13 cellular contexts compared by ENCODE assay signal in genomic region chr3:100158877-100159563, GRCh38. TPM values are rescaled to one million over a fixed set of nuclear protein-coding genes. Genes with fewer than 3 reads are reported as not detected.
A peak's percentile ranks its signal among the peaks of the same experiment; 100 is the strongest.
DNase-seq lines count a peak whose midpoint lies in the region; ATAC-seq and TF ChIP-seq lines count a peak whose summit lies in the region.
"Had no signal": no experiment of that assay in that cellular context is flagged by ENCODE, and none has a peak within 500 bp of the region (broad histone marks: within the 10 kb centered on the region; RNA-seq: fewer than 3 reads in every experiment).

No MANE protein-coding gene starts in this region.

- H3K9me3 ChIP-seq in right cardiac atrium (ENCODE audit: control insufficient read depth, low read length), result no peaks in the 10 kb centered on the region
- peaks cover 8% of the 10 kb centered on the region for H3K9me3 ChIP-seq in upper lobe of right lung
- no peaks in the 10 kb centered on the region for H3K9me3 ChIP-seq in Peyer's patch

- H3K27me3 ChIP-seq in right cardiac atrium (ENCODE audit: control insufficient read depth, insufficient read depth) (no peaks in the 10 kb centered on the region), upper lobe of right lung (no peaks in the 10 kb centered on the region), Peyer's patch (no peaks in the 10 kb centered on the region)
- H3K27me3 ChIP-seq: SJSA1 had no signal

- ATAC-seq in activated CD8-positive, alpha-beta T cell treated with anti-CD3 and anti-CD28 coated beads for 36 hours, result no peak
- ATAC-seq in activated CD8-positive, alpha-beta T cell treated with anti-CD3 and anti-CD28 coated beads, Interleukin-2, amount 10 ng/mL, durations not matched to agents 7 days and 5 days, result no peak
- ATAC-seq in SK-N-SH treated with all-trans-retinoic acid at 6 μM for 48 hours, result peak; percentile 75
- ATAC-seq in right cardiac atrium, result peak; percentile 53 to 80
- ATAC-seq in upper lobe of right lung, result no peak
- ATAC-seq: A549 had no signal

- H3K36me3 Mint-ChIP-seq in activated CD8-positive, alpha-beta T cell treated with anti-CD3 and anti-CD28 coated beads for 36 hours (ENCODE audit: low read depth), result peaks cover 51% of the 10 kb centered on the region
- H3K36me3 Mint-ChIP-seq in activated CD8-positive, alpha-beta T cell treated with anti-CD3 and anti-CD28 coated beads, Interleukin-2, amount 10 ng/mL, durations not matched to agents 7 days and 5 days (ENCODE audit: low read depth), result peaks cover 55% of the 10 kb centered on the region
- peaks cover 0 to 16% of the 10 kb centered on the region in 2 donors for H3K36me3 Mint-ChIP-seq in CD14-positive monocyte

- peaks cover 10% of the 10 kb centered on the region for H3K4me1 Mint-ChIP-seq in activated CD8-positive, alpha-beta T cell treated with anti-CD3 and anti-CD28 coated beads for 36 hours (ENCODE audit: low read depth)
- no peaks in the 10 kb centered on the region for H3K4me1 Mint-ChIP-seq in activated CD8-positive, alpha-beta T cell treated with anti-CD3 and anti-CD28 coated beads, Interleukin-2, amount 10 ng/mL, durations not matched to agents 7 days and 5 days (ENCODE audit: low read depth)
- no peaks in the 10 kb centered on the region for H3K4me1 Mint-ChIP-seq in CD14-positive monocyte
- H3K4me1 Mint-ChIP-seq: activated B cell treated with CpG ODN at 0.5 μM for 24 hours had no signal

- CTCF ChIA-PET in activated CD8-positive, alpha-beta T cell treated with anti-CD3 and anti-CD28 coated beads for 36 hours (lab: Charles Lee), result interaction anchor here (0.6 kb wide), 1 partner anchor 16 kb away, joined by 3 read pairs; no protein-coding TSS in a partner anchor
- CTCF ChIA-PET in activated CD8-positive, alpha-beta T cell treated with anti-CD3 and anti-CD28 coated beads, Interleukin-2, amount 10 ng/mL, durations not matched to agents 7 days and 5 days (lab: Charles Lee), result interaction anchor here (1.2 to 1.4 kb wide), 3 partner anchors 17 to 95 kb away, joined by 3 to 4 read pairs (median 3); no protein-coding TSS in a partner anchor

- H3K27me3 Mint-ChIP-seq in activated CD8-positive, alpha-beta T cell treated with anti-CD3 and anti-CD28 coated beads for 36 hours, result no peaks in the 10 kb centered on the region
- H3K27me3 Mint-ChIP-seq in activated CD8-positive, alpha-beta T cell treated with anti-CD3 and anti-CD28 coated beads, Interleukin-2, amount 10 ng/mL, durations not matched to agents 7 days and 5 days (ENCODE audit: low read depth), result no peaks in the 10 kb centered on the region
- no peaks in the 10 kb centered on the region for H3K27me3 Mint-ChIP-seq in CD14-positive monocyte (ENCODE audit: low read depth in 3 of 3)
- H3K27me3 Mint-ChIP-seq: activated B cell treated with CpG ODN at 0.5 μM for 24 hours had no signal

- no peak for TF ChIP-seq POLR2A in Peyer's patch (IDR thresholded peaks at IDR 0.05)

- 43% methylated on average over 5 of the region's 5 CpGs for WGBS in right cardiac atrium

- H3K4me3 Mint-ChIP-seq in activated CD8-positive, alpha-beta T cell treated with anti-CD3 and anti-CD28 coated beads for 36 hours, result no peak overlapping the region
- H3K4me3 Mint-ChIP-seq in activated CD8-positive, alpha-beta T cell treated with anti-CD3 and anti-CD28 coated beads, Interleukin-2, amount 10 ng/mL, durations not matched to agents 7 days and 5 days, result no peak overlapping the region
- no peak overlapping the region for H3K4me3 Mint-ChIP-seq in CD14-positive monocyte
- H3K4me3 Mint-ChIP-seq: activated B cell treated with CpG ODN at 0.5 μM for 24 hours had no signal

- peaks cover 15% of the 10 kb centered on the region for H3K9me3 Mint-ChIP-seq in activated CD8-positive, alpha-beta T cell treated with anti-CD3 and anti-CD28 coated beads for 36 hours
- peaks cover 19% of the 10 kb centered on the region for H3K9me3 Mint-ChIP-seq in activated CD8-positive, alpha-beta T cell treated with anti-CD3 and anti-CD28 coated beads, Interleukin-2, amount 10 ng/mL, durations not matched to agents 7 days and 5 days (ENCODE audit: insufficient read depth)
- peaks cover 9 to 27% (median 20%) of the 10 kb centered on the region in 7 donors for H3K9me3 Mint-ChIP-seq in CD14-positive monocyte

- POLR2A ChIA-PET in activated CD8-positive, alpha-beta T cell treated with anti-CD3 and anti-CD28 coated beads for 36 hours (lab: Charles Lee), result no interaction called here
- POLR2A ChIA-PET in activated CD8-positive, alpha-beta T cell treated with anti-CD3 and anti-CD28 coated beads, Interleukin-2, amount 10 ng/mL, durations not matched to agents 7 days and 5 days (lab: Charles Lee), result no interaction called here

- no peak for TF ChIP-seq CTCF in activated CD8-positive, alpha-beta T cell treated with anti-CD3 and anti-CD28 coated beads for 36 hours (IDR thresholded peaks at IDR 0.05)
- TF ChIP-seq CTCF in upper lobe of right lung (IDR thresholded peaks at IDR 0.05) (no peak), CD14-positive monocyte (IDR thresholded peaks at IDR 0.05) (no peak), Peyer's patch (IDR thresholded peaks at IDR 0.05) (no peak)

- intact Hi-C loops in activated CD8-positive, alpha-beta T cell treated with anti-CD3 and anti-CD28 coated beads for 36 hours (cut with micrococcal nuclease), result no loop called here
- intact Hi-C loops in right cardiac atrium (cut with DNase I) (no loop called here), upper lobe of right lung (cut with DNase I) (no loop called here), CD14-positive monocyte (cut with micrococcal nuclease) (no loop called here)

- H3K27ac Mint-ChIP-seq in activated CD8-positive, alpha-beta T cell treated with anti-CD3 and anti-CD28 coated beads for 36 hours, result peak overlapping the region; percentile 27
- H3K27ac Mint-ChIP-seq in activated CD8-positive, alpha-beta T cell treated with anti-CD3 and anti-CD28 coated beads, Interleukin-2, amount 10 ng/mL, durations not matched to agents 7 days and 5 days, result no peak overlapping the region
- no peak overlapping the region for H3K27ac Mint-ChIP-seq in CD14-positive monocyte
- H3K27ac Mint-ChIP-seq: activated B cell treated with CpG ODN at 0.5 μM for 24 hours had no signal

- H3K4me3 ChIP-seq in right cardiac atrium (ENCODE audit: low read length) (no peak overlapping the region), upper lobe of right lung (no peak overlapping the region), Peyer's patch (no peak overlapping the region)
- H3K4me3 ChIP-seq: A549, SJSA1 had no signal

- H3K36me3 ChIP-seq in upper lobe of right lung (no peaks in the 10 kb centered on the region), Peyer's patch (no peaks in the 10 kb centered on the region)
- H3K36me3 ChIP-seq: SJSA1 had no signal

- H3K4me1 ChIP-seq in right cardiac atrium (ENCODE audit: control insufficient read depth, insufficient read depth, low read length) (peaks cover 2% of the 10 kb centered on the region), upper lobe of right lung (peaks cover 10% of the 10 kb centered on the region), Peyer's patch (no peaks in the 10 kb centered on the region)

- DNase-seq in activated CD8-positive, alpha-beta T cell treated with anti-CD3 and anti-CD28 coated beads for 36 hours, result no peak
- DNase-seq in activated CD8-positive, alpha-beta T cell treated with anti-CD3 and anti-CD28 coated beads, Interleukin-2, amount 10 ng/mL, durations not matched to agents 7 days and 5 days, result no peak
- DNase-seq in right cardiac atrium (no peak), upper lobe of right lung (no peak), CD14-positive monocyte (ENCODE audit: low spot score) (no peak), amygdala (lab: John Stamatoyannopoulos, UW) (no peak), Peyer's patch (no peak)
- DNase-seq: activated B cell treated with CpG ODN at 0.5 μM for 24 hours, DND-41, NCI-H146 had no signal

- H3K27ac ChIP-seq in right cardiac atrium (ENCODE audit: low read length) (peak overlapping the region; percentile 30), upper lobe of right lung (peak overlapping the region; percentile 37), Peyer's patch (peak overlapping the region in 1 of 4 donors; percentile 4)
- H3K27ac ChIP-seq: A549 had no signal

TF ChIP-seq in SK-N-SH treated with all-trans-retinoic acid at 6 μM for 48 hours, 23 proteins besides CTCF, POLR2A, EP300 and RAD21 (continues in another document):
- TF ChIP-seq ZNF565 (CRISPR knock-in tag; conservative IDR thresholded peaks at IDR 0.05; ENCODE audit: low read depth) (no peak), PATZ1 (CRISPR knock-in tag; IDR thresholded peaks at IDR 0.05; ENCODE audit: borderline replicate concordance) (no peak), ZFP3 (CRISPR knock-in tag; IDR thresholded peaks at IDR 0.05) (no peak), ARNTL (CRISPR knock-in tag; IDR thresholded peaks at IDR 0.05; ENCODE audit: borderline replicate concordance, low read depth) (no peak), GLIS3 (CRISPR knock-in tag; IDR thresholded peaks at IDR 0.05) (peak; percentile 72; the same call in 1 of the 2 replicates), ISL1 (CRISPR knock-in tag; IDR thresholded peaks at IDR 0.05) (peak; percentile 58; the same call in 1 of the 2 replicates), OSR1 (CRISPR knock-in tag; IDR thresholded peaks at IDR 0.05) (no peak), SNAI2 (CRISPR knock-in tag; IDR thresholded peaks at IDR 0.05) (no peak), ZNF8 (CRISPR knock-in tag; IDR thresholded peaks at IDR 0.05) (no peak)

RNA-seq across cellular contexts. Expression of gene FILIP1L, which starts 44.7 kb away (rescaled TPM):
- under 1 TPM; 0.11 to 0.13 TPM for total RNA-seq in activated CD8-positive, alpha-beta T cell treated with anti-CD3 and anti-CD28 coated beads for 36 hours
- 1 to 10 TPM; 1.5 to 1.7 TPM for total RNA-seq in activated CD8-positive, alpha-beta T cell treated with anti-CD3 and anti-CD28 coated beads, Interleukin-2, amount 10 ng/mL, durations not matched to agents 7 days and 5 days
- 10 to 100 TPM; 53.6 to 88.3 (median 68.7) TPM for total RNA-seq in right cardiac atrium
- polyA plus RNA-seq in right cardiac atrium, result 42.2 TPM
- 43.2 TPM for total RNA-seq in upper lobe of right lung
- polyA plus RNA-seq in CD14-positive monocyte, result under 1 TPM; 0.25 to 0.40 TPM
- total RNA-seq in Peyer's patch, result 10 to 100 TPM in 3 of 4 donors, 1 to 10 TPM in 1; 5.3 to 69.3 (median 13.1) TPM

Comparison
In these comparisons a context has a peak if more than half of its experiments do, and no peak if none do; other contexts are left out.
1. ATAC-seq: peak in SK-N-SH treated with all-trans-retinoic acid at 6 μM for 48 hours (single experiment) and right cardiac atrium (2 of 2); none in activated CD8-positive, alpha-beta T cell treated with anti-CD3 and anti-CD28 coated beads for 36 hours (single experiment), activated CD8-positive, alpha-beta T cell treated with anti-CD3 and anti-CD28 coated beads, Interleukin-2, amount 10 ng/mL, durations not matched to agents 7 days and 5 days (single experiment) and upper lobe of right lung (single experiment).